Comparison of ENCODE assay signal across 8 cellular contexts in genomic region chr7:5822422-5822741, GRCh38. TPM values are rescaled to one million over a fixed set of nuclear protein-coding genes. Genes with fewer than 3 reads are reported as not detected.
DNase-seq lines count a peak whose midpoint lies in the region; ATAC-seq, FAIRE-seq and TF ChIP-seq lines count a peak whose summit lies in the region.
"Not testable (repeated sequence)": the region's sequence is repeated elsewhere in the genome, so short reads cannot be mapped to it uniquely, and the experiment has no call there.

No MANE protein-coding gene starts in this region.

- H3K36me3 ChIP-seq in astrocyte (ENCODE audit: insufficient read depth, low read length); HepG2 (replicated peaks in 1 of 2; ENCODE audit: control insufficient read depth in 1 of 2, insufficient read depth in 2 of 2, low read length in 2 of 2): not testable (repeated sequence)

- TF ChIP-seq CTCF in CD4-positive, alpha-beta T cell (IDR thresholded peaks at IDR 0.05); VCaP (conservative IDR thresholded peaks at IDR 0.05); astrocyte (IDR thresholded peaks at IDR 0.05; ENCODE audit: insufficient read depth, low read depth, low read length); epithelial cell of proximal tubule (conservative IDR thresholded peaks at IDR 0.05; ENCODE audit: low read depth, low read length); HepG2 (CRISPR knock-in tag; IDR thresholded peaks at IDR 0.05); osteocyte (IDR thresholded peaks at IDR 0.05): not testable (repeated sequence)

- DNase-seq in CD4-positive, alpha-beta T cell; Jurkat, Clone E6-1 (ENCODE audit: low read depth, low spot score); astrocyte (ENCODE audit: low read depth); epithelial cell of proximal tubule (ENCODE audit: low read depth); HepG2 (ENCODE audit: low spot score); osteocyte (ENCODE audit: extremely low spot score, unreplicated experiment): not testable (repeated sequence)

- not testable (repeated sequence) for TF ChIP-seq POLR2A in HepG2 (IDR thresholded peaks at IDR 0.05; ENCODE audit: insufficient read depth in 1 of 2, low read depth in 2 of 2, low read length in 2 of 2)

- H3K4me2 ChIP-seq in astrocyte (ENCODE audit: low read length) (peak overlapping the region; percentile 86), HepG2 (ENCODE audit: low read depth, low read length) (peak overlapping the region; percentile 99)

- H2AFZ ChIP-seq in astrocyte (ENCODE audit: low read depth, low read length) (peak overlapping the region; percentile 94), HepG2 (ENCODE audit: low read length) (peak overlapping the region; percentile 81)

- H3K27ac ChIP-seq in CD4-positive, alpha-beta T cell (ENCODE audit: low read depth, low read length): peak overlapping the region; percentile 79
- H3K27ac ChIP-seq in VCaP (peak overlapping the region; percentile 70), astrocyte (ENCODE audit: low read depth, low read length) (peak overlapping the region; percentile 59), HepG2 (ENCODE audit: extremely low read length, insufficient read depth, low read length) (peak overlapping the region; percentile 83), temporal lobe (ENCODE audit: low read depth, low read length) (peak overlapping the region; percentile 82)

- peaks cover 28% of the 10 kb centered on the region for H3K4me1 Mint-ChIP-seq in CD4-positive, alpha-beta T cell (ENCODE audit: low read depth)
- not testable (repeated sequence) for H3K4me1 Mint-ChIP-seq in astrocyte (ENCODE audit: low read depth, unreplicated experiment)
- peaks cover 15% of the 10 kb centered on the region for H3K4me1 Mint-ChIP-seq in osteocyte (ENCODE audit: unreplicated experiment)

- H3K9ac ChIP-seq in astrocyte (ENCODE audit: low read length) (peak overlapping the region; percentile 69), HepG2 (ENCODE audit: insufficient read depth, low read depth, low read length) (peak overlapping the region; percentile 68; the same call in 1 of the 2 replicates)

- not testable (repeated sequence) for H4K20me1 ChIP-seq in astrocyte (ENCODE audit: insufficient read depth, low read length); HepG2 (ENCODE audit: insufficient read depth, low read length)

- FAIRE-seq in astrocyte (lab: Jason Lieb, UNC); HepG2 (lab: Jason Lieb, UNC): not testable (repeated sequence)

- 29% methylated on average over 10 of the region's 10 CpGs for WGBS in HepG2 (ENCODE audit: low lambda C conversion rate)

- H3K4me3 Mint-ChIP-seq in CD4-positive, alpha-beta T cell: peak overlapping the region; percentile 90
- H3K4me3 Mint-ChIP-seq in astrocyte (ENCODE audit: unreplicated experiment) (peak overlapping the region; percentile 88), osteocyte (ENCODE audit: unreplicated experiment) (peak overlapping the region; percentile 80)

- H3K4me1 ChIP-seq in astrocyte (ENCODE audit: insufficient read depth, low read length): not testable (repeated sequence)
- peaks cover 18% of the 10 kb centered on the region for H3K4me1 ChIP-seq in HepG2 (ENCODE audit: insufficient read depth, low read length)

- peak overlapping the region; percentile 65 for H3K4me3 ChIP-seq in Jurkat, Clone E6-1 (ENCODE audit: low read length)
- H3K4me3 ChIP-seq in astrocyte (ENCODE audit: insufficient read depth, low read depth, low read length): peak overlapping the region; percentile 67
- peak overlapping the region; percentile 86 for H3K4me3 ChIP-seq in epithelial cell of proximal tubule (ENCODE audit: low read depth, low read length)
- peak overlapping the region; percentile 49 to 93 (median 78); a peak in 5 of 6 replicates for H3K4me3 ChIP-seq in HepG2 (replicated peaks in 1 of 3; ENCODE audit: insufficient read depth in 1 of 3, low read depth in 2 of 3, low read length in 3 of 3)

- in situ Hi-C loops in HepG2 (cut with HindIII; ENCODE audit: extremely low pct_ligation_motif_present, low pct_unique_long_range_greater_than_20kb): not testable (repeated sequence)

- not testable (repeated sequence) for TF ChIP-seq RAD21 in HepG2 (CRISPR knock-in tag; IDR thresholded peaks at IDR 0.05)

- not testable (repeated sequence) for ATAC-seq in CD4-positive, alpha-beta T cell (ENCODE audit: poor library complexity); HepG2

- intact Hi-C loops in CD4-positive, alpha-beta T cell (cut with DNase I, micrococcal nuclease): loop anchor here (2.0 to 5.0 kb wide), 2 partner anchors 35 to 42 kb away; partner anchors contain the start of gene RNF216 (in 1 of the 2)
- intact Hi-C loops in HepG2 (cut with micrococcal nuclease; ENCODE audit: unreplicated experiment): loop anchor here (2.0 kb wide), 1 partner anchor 42 kb away; the partner anchor contains the start of gene RNF216

- POLR2A ChIA-PET in CD4-positive, alpha-beta T cell (lab: Charles Lee): interaction anchor here (0.6 to 3.0 kb wide), 16 partner anchors 11 to 425 kb away, joined by 3 to 48 read pairs (median 4); partner anchors contain the start of genes AIMP2, PMS2 and RNF216
- POLR2A ChIA-PET in HepG2 (lab: Yijun Ruan, JAX): interaction anchor here (1.1 to 1.2 kb wide), 3 partner anchors 10 to 18 kb away, joined by 3 to 4 read pairs (median 3); no protein-coding TSS in a partner anchor

- TF ChIP-seq EP300 in HepG2 (IDR thresholded peaks at IDR 0.05; ENCODE audit: low read depth in 2 of 2, low read length in 2 of 2); HepG2 (CRISPR knock-in tag; IDR thresholded peaks at IDR 0.05; ENCODE audit: borderline replicate concordance): not testable (repeated sequence)

- H3K27me3 ChIP-seq in CD4-positive, alpha-beta T cell (ENCODE audit: control insufficient read depth, insufficient read depth, low read length); astrocyte (ENCODE audit: insufficient read depth, low read length); HepG2 (ENCODE audit: control insufficient read depth in 1 of 2, insufficient read depth in 2 of 2, low read length in 2 of 2): not testable (repeated sequence)

- H3K27ac Mint-ChIP-seq in CD4-positive, alpha-beta T cell: peak overlapping the region; percentile 91
- peak overlapping the region; percentile 83 for H3K27ac Mint-ChIP-seq in astrocyte (ENCODE audit: unreplicated experiment)
- peak overlapping the region; percentile 76 for H3K27ac Mint-ChIP-seq in osteocyte (ENCODE audit: unreplicated experiment)

- CTCF ChIA-PET in CD4-positive, alpha-beta T cell (lab: Charles Lee): interaction anchor here (2.7 kb wide), 1 partner anchor 41 kb away, joined by 17 read pairs; the partner anchor contains the start of gene RNF216
- CTCF ChIA-PET in HepG2 (lab: Yijun Ruan, JAX; ENCODE audit: low intra/inter-chr PET ratio, low total read pairs): not testable (repeated sequence)

- not testable (repeated sequence) for H3K9me3 ChIP-seq in CD4-positive, alpha-beta T cell (ENCODE audit: control insufficient read depth, low read length); astrocyte (ENCODE audit: insufficient read depth, low read depth, low read length); HepG2 (ENCODE audit: low read length)

- H3K36me3 Mint-ChIP-seq in CD4-positive, alpha-beta T cell (ENCODE audit: low read depth): peaks cover 21% of the 10 kb centered on the region
- H3K36me3 Mint-ChIP-seq in astrocyte (ENCODE audit: low read depth, unreplicated experiment); osteocyte (ENCODE audit: unreplicated experiment): not testable (repeated sequence)

- H3K79me2 ChIP-seq in astrocyte (ENCODE audit: insufficient read depth, low read length); HepG2 (ENCODE audit: insufficient read depth, low read length): not testable (repeated sequence)

- not testable (repeated sequence) for H3K9me3 Mint-ChIP-seq in CD4-positive, alpha-beta T cell; astrocyte (ENCODE audit: unreplicated experiment); osteocyte (ENCODE audit: unreplicated experiment)

- H3K27me3 Mint-ChIP-seq in CD4-positive, alpha-beta T cell; astrocyte (ENCODE audit: low read depth, unreplicated experiment); osteocyte (ENCODE audit: unreplicated experiment): not testable (repeated sequence)

- BruUV-seq in HepG2 (replicated peaks; lab: Mats Ljungman, UMichigan): TSS peak; percentile 75

RNA-seq across cellular contexts. Expression of gene RNF216, which starts 40.9 kb away (rescaled TPM):
- total RNA-seq in CD4-positive, alpha-beta T cell: 10 to 100 TPM; 85.7 to 88.9 TPM
- 42.9 TPM for polyA plus RNA-seq in Jurkat, Clone E6-1 (2012; ENCODE audit: insufficient read depth, insufficient read length)
- total RNA-seq in astrocyte: 45.1 and 46.8 TPM in 2 replicates
- 28.1 and 28.3 TPM in 2 replicates for total RNA-seq in epithelial cell of proximal tubule
- total RNA-seq in HepG2 (2016; rRNA removed; fragmentation: Illumina TruSeq; extraction: Trizol): 25.9 and 29.4 TPM in 2 replicates
- 11.5 TPM in 2 replicates for total RNA-seq in HepG2 (2016; cell fraction: cytosol; rRNA removed; fragmentation: Illumina TruSeq; extraction: Trizol; ENCODE audit: low read depth)
- total RNA-seq in HepG2 (2016; cell fraction: insoluble cytoplasmic fraction; rRNA removed; fragmentation: Illumina TruSeq; extraction: Trizol): 26.8 TPM in 2 replicates
- total RNA-seq in HepG2 (2016; cell fraction: membrane; rRNA removed; fragmentation: Illumina TruSeq; extraction: Trizol): 11.3 and 11.5 TPM in 2 replicates
- total RNA-seq in HepG2 (2016; cell fraction: nucleus; rRNA removed; fragmentation: Illumina TruSeq; extraction: Trizol): 32.0 and 34.9 TPM in 2 replicates
- polyA plus RNA-seq in HepG2 (2011; rRNA removed): 26.3 and 29.9 TPM in 2 replicates
- polyA plus RNA-seq in HepG2 (2011; cell fraction: cytosol; rRNA removed): 12.8 and 13.0 TPM in 2 replicates
- polyA plus RNA-seq in HepG2 (2011; cell fraction: nucleus; rRNA removed): 93.5 and 108 TPM in 2 replicates
- 21.1 and 27.6 TPM in 2 replicates for polyA plus RNA-seq in HepG2 (2012)
- polyA plus RNA-seq in HepG2 (2016; cell fraction: cytosol; fragmentation: Illumina TruSeq; extraction: Trizol; ENCODE audit: low read depth): 0.68 and 1.1 TPM in 2 replicates
- polyA plus RNA-seq in HepG2 (2016; cell fraction: insoluble cytoplasmic fraction; fragmentation: Illumina TruSeq; extraction: Trizol; ENCODE audit: low read depth): 15.4 and 19.9 TPM in 2 replicates
- 1.9 and 2.4 TPM in 2 replicates for polyA plus RNA-seq in HepG2 (2016; cell fraction: membrane; fragmentation: Illumina TruSeq; extraction: Trizol; ENCODE audit: low read depth)
- polyA plus RNA-seq in HepG2 (2016; cell fraction: nucleus; fragmentation: Illumina TruSeq; extraction: Trizol; ENCODE audit: insufficient read depth, low read depth): 31.3 and 33.3 TPM in 2 replicates
- 28.8 and 31.6 TPM in 2 replicates for polyA minus RNA-seq in HepG2 (2011; rRNA and poly(A)+ RNA removed; ENCODE audit: low replicate concordance)
- 16.4 and 20.3 TPM in 2 replicates for polyA minus RNA-seq in HepG2 (2011; cell fraction: cytosol; rRNA and poly(A)+ RNA removed)
- polyA minus RNA-seq in HepG2 (2011; cell fraction: nucleus; rRNA and poly(A)+ RNA removed): 51.5 and 65.4 TPM in 2 replicates
- 51.0 and 51.8 TPM in 2 replicates for total RNA-seq in osteocyte
- total RNA-seq in temporal lobe: 28.8 TPM

RNA-seq across cellular contexts. Expression of gene OCM, which starts 58.2 kb away (rescaled TPM):
- total RNA-seq in CD4-positive, alpha-beta T cell: 1 to 10 TPM; 3.4 to 5.5 TPM
- not detected for polyA plus RNA-seq in Jurkat, Clone E6-1 (2012; ENCODE audit: insufficient read depth, insufficient read length)
- total RNA-seq in astrocyte: not detected in 2 replicates
- not detected in 2 replicates for total RNA-seq in epithelial cell of proximal tubule
- total RNA-seq in HepG2 (2016; rRNA removed; fragmentation: Illumina TruSeq; extraction: Trizol): not detected in 2 replicates
- not detected in 2 replicates for total RNA-seq in HepG2 (2016; cell fraction: cytosol; rRNA removed; fragmentation: Illumina TruSeq; extraction: Trizol; ENCODE audit: low read depth)
- total RNA-seq in HepG2 (2016; cell fraction: insoluble cytoplasmic fraction; rRNA removed; fragmentation: Illumina TruSeq; extraction: Trizol): not detected in 2 replicates
- total RNA-seq in HepG2 (2016; cell fraction: membrane; rRNA removed; fragmentation: Illumina TruSeq; extraction: Trizol): not detected in 2 replicates
- not detected in 2 replicates for total RNA-seq in HepG2 (2016; cell fraction: nucleus; rRNA removed; fragmentation: Illumina TruSeq; extraction: Trizol)
- not detected in 2 replicates for polyA plus RNA-seq in HepG2 (2011; rRNA removed)
- not detected in 2 replicates for polyA plus RNA-seq in HepG2 (2011; cell fraction: cytosol; rRNA removed)
- polyA plus RNA-seq in HepG2 (2011; cell fraction: nucleus; rRNA removed): not detected in 2 replicates
- polyA plus RNA-seq in HepG2 (2012): not detected in 2 replicates
- polyA plus RNA-seq in HepG2 (2016; cell fraction: cytosol; fragmentation: Illumina TruSeq; extraction: Trizol; ENCODE audit: low read depth): not detected in 2 replicates
- polyA plus RNA-seq in HepG2 (2016; cell fraction: insoluble cytoplasmic fraction; fragmentation: Illumina TruSeq; extraction: Trizol; ENCODE audit: low read depth): not detected in 2 replicates
- not detected in 2 replicates for polyA plus RNA-seq in HepG2 (2016; cell fraction: membrane; fragmentation: Illumina TruSeq; extraction: Trizol; ENCODE audit: low read depth)
- not detected in 2 replicates for polyA plus RNA-seq in HepG2 (2016; cell fraction: nucleus; fragmentation: Illumina TruSeq; extraction: Trizol; ENCODE audit: insufficient read depth, low read depth)
- polyA minus RNA-seq in HepG2 (2011; rRNA and poly(A)+ RNA removed; ENCODE audit: low replicate concordance): not detected in 2 replicates
- not detected in 2 replicates for polyA minus RNA-seq in HepG2 (2011; cell fraction: cytosol; rRNA and poly(A)+ RNA removed)
- not detected in 2 replicates for polyA minus RNA-seq in HepG2 (2011; cell fraction: nucleus; rRNA and poly(A)+ RNA removed)
- not detected in 2 replicates for total RNA-seq in osteocyte
- not detected for total RNA-seq in temporal lobe
